Comparison of ENCODE assay signal across 22 cellular contexts in genomic region chr16:88713568-88714419, GRCh38. TPM values are rescaled to one million over a fixed set of nuclear protein-coding genes. Genes with fewer than 3 reads are reported as not detected.
DNase-seq lines count a peak whose midpoint lies in the region; ATAC-seq and TF ChIP-seq lines count a peak whose summit lies in the region.
"Had no signal": no experiment of that assay in that cellular context is flagged by ENCODE, and none has a peak within 500 bp of the region (broad histone marks: within the 10 kb centered on the region; RNA-seq: fewer than 3 reads in every experiment).

No MANE protein-coding gene starts in this region.

- peaks cover 20% of the 10 kb centered on the region for H3K4me1 Mint-ChIP-seq in activated T-cell treated with anti-CD3 and anti-CD28 coated beads, Interleukin-2, amount 50 U/mL, for 24 hours (ENCODE audit: low read depth)
- H3K4me1 Mint-ChIP-seq: activated CD4-positive, alpha-beta T cell treated with anti-CD3 and anti-CD28 coated beads, Interleukin-2, amount 10 ng/mL, durations not matched to agents 7 days and 5 days had no signal

- intact Hi-C loops in stomach (cut with DNase I; ENCODE audit: low total_unique reads), result no loop called here

- TF ChIP-seq POLR2A in stomach (IDR thresholded peaks at IDR 0.05), result no peak

- H3K4me3 ChIP-seq in stomach, result no peak overlapping the region
- H3K4me3 ChIP-seq: dorsolateral prefrontal cortex, esophagus muscularis mucosa had no signal

- H3K4me3 Mint-ChIP-seq in activated T-cell treated with anti-CD3 and anti-CD28 coated beads, Interleukin-2, amount 50 U/mL, for 24 hours, result no peak overlapping the region
- H3K4me3 Mint-ChIP-seq: activated CD4-positive, alpha-beta T cell treated with anti-CD3 and anti-CD28 coated beads, Interleukin-2, amount 10 ng/mL, durations not matched to agents 7 days and 5 days; activated naive CD8-positive, alpha-beta T cell; CD8-positive, alpha-beta T cell had no signal

- no peaks in the 10 kb centered on the region for H3K9me3 Mint-ChIP-seq in activated T-cell treated with anti-CD3 and anti-CD28 coated beads, Interleukin-2, amount 50 U/mL, for 24 hours
- H3K9me3 Mint-ChIP-seq: activated CD4-positive, alpha-beta T cell treated with anti-CD3 and anti-CD28 coated beads, Interleukin-2, amount 10 ng/mL, durations not matched to agents 7 days and 5 days; CD8-positive, alpha-beta T cell had no signal

- no peak for DNase-seq in activated T-cell treated with anti-CD3 and anti-CD28 coated beads, Interleukin-2, amount 50 U/mL, for 24 hours
- no peak for DNase-seq in activated T-cell treated with anti-CD3 and anti-CD28 coated beads, Interleukin-2, amount 50 U/mL, for 1 hour
- DNase-seq in RKO (ENCODE audit: low spot score) (peak; percentile 42), foreskin keratinocyte (no peak), stomach (peak; percentile 40)
- DNase-seq in stimulated activated CD4-positive, alpha-beta T cell treated with anti-CD3 and anti-CD28 coated beads, Interleukin-15, amount 100 ng/mL, for 24 hours, result no peak
- DNase-seq: activated CD4-positive, alpha-beta T cell treated with anti-CD3 and anti-CD28 coated beads, Interleukin-2, amount 10 ng/mL, durations not matched to agents 7 days and 5 days; activated T-cell treated with anti-CD3 and anti-CD28 coated beads for 4 hours; CD8-positive, alpha-beta T cell; dorsolateral prefrontal cortex; Kasumi-1; NCI-H1436; NCI-H2227 treated with DMSO at 0.1 percent for 48 hours; small intestine; T1000 had no signal

- H3K36me3 ChIP-seq in stomach, result peaks cover 42 to 67% (median 60%) of the 10 kb centered on the region in 4 donors

- WGBS in stomach, 5 donors, result 82 to 86% (median 83%) methylated on average over 21 to 30 of the region's 30 CpGs

- peak; percentile 42 for ATAC-seq in foreskin keratinocyte
- ATAC-seq in GM21737 (IDR thresholded peaks at IDR 0.05; ENCODE audit: unreplicated experiment), result no peak
- no peak for ATAC-seq in HG03520 (IDR thresholded peaks at IDR 0.05; ENCODE audit: unreplicated experiment)
- ATAC-seq: CD8-positive, alpha-beta T cell had no signal

- no peaks in the 10 kb centered on the region for H3K27me3 Mint-ChIP-seq in activated T-cell treated with anti-CD3 and anti-CD28 coated beads, Interleukin-2, amount 50 U/mL, for 24 hours
- H3K27me3 Mint-ChIP-seq: activated CD4-positive, alpha-beta T cell treated with anti-CD3 and anti-CD28 coated beads, Interleukin-2, amount 10 ng/mL, durations not matched to agents 7 days and 5 days; activated naive CD8-positive, alpha-beta T cell had no signal

- no peaks in the 10 kb centered on the region for H3K9me3 ChIP-seq in stomach
- H3K9me3 ChIP-seq: esophagus muscularis mucosa had no signal

- peaks cover 84% of the 10 kb centered on the region for H3K36me3 Mint-ChIP-seq in activated T-cell treated with anti-CD3 and anti-CD28 coated beads, Interleukin-2, amount 50 U/mL, for 24 hours (ENCODE audit: low read depth)
- H3K36me3 Mint-ChIP-seq: activated naive CD8-positive, alpha-beta T cell had no signal

- H3K27ac ChIP-seq in foreskin keratinocyte (no peak overlapping the region), stomach (no peak overlapping the region)
- H3K27ac ChIP-seq: dorsolateral prefrontal cortex, esophagus muscularis mucosa, parathyroid adenoma had no signal

- H3K27me3 ChIP-seq in foreskin keratinocyte (no peaks in the 10 kb centered on the region), stomach (no peaks in the 10 kb centered on the region)
- H3K27me3 ChIP-seq: dorsolateral prefrontal cortex, esophagus muscularis mucosa had no signal

- peak overlapping the region; percentile 61 for H3K27ac Mint-ChIP-seq in activated T-cell treated with anti-CD3 and anti-CD28 coated beads, Interleukin-2, amount 50 U/mL, for 24 hours
- H3K27ac Mint-ChIP-seq: activated CD4-positive, alpha-beta T cell treated with anti-CD3 and anti-CD28 coated beads, Interleukin-2, amount 10 ng/mL, durations not matched to agents 7 days and 5 days; activated naive CD8-positive, alpha-beta T cell; CD8-positive, alpha-beta T cell had no signal

- no peak for TF ChIP-seq EP300 in stomach (IDR thresholded peaks at IDR 0.05)

- H3K4me1 ChIP-seq in foreskin keratinocyte, result no peaks in the 10 kb centered on the region
- H3K4me1 ChIP-seq in stomach, result peaks cover 0 to 9% (median under 1%) of the 10 kb centered on the region in 4 donors
- H3K4me1 ChIP-seq: parathyroid adenoma had no signal

- no peak for TF ChIP-seq CTCF in foreskin keratinocyte (conservative IDR thresholded peaks at IDR 0.05)
- TF ChIP-seq CTCF in stomach (IDR thresholded peaks at IDR 0.05), result no peak

RNA-seq across cellular contexts. Expression of gene CTU2, which starts 7.5 kb away (rescaled TPM):
- total RNA-seq in foreskin keratinocyte, result 16.6 and 26.3 TPM in 2 replicates
- polyA plus RNA-seq in foreskin keratinocyte, result 23.3 and 26.3 TPM in 2 replicates
- 10 to 100 TPM in 3 of 5 donors, 1 to 10 TPM in 2; 1.8 to 53.3 (median 11.2) TPM for total RNA-seq in stomach
- polyA plus RNA-seq in stomach, result 10 to 100 TPM; 13.4 to 21.6 (median 16.1) TPM

RNA-seq across cellular contexts. Expression of gene RNF166, which starts 7.6 kb away (rescaled TPM):
- 7.6 and 7.8 TPM in 2 replicates for total RNA-seq in foreskin keratinocyte
- 7.8 and 8.1 TPM in 2 replicates for polyA plus RNA-seq in foreskin keratinocyte
- total RNA-seq in stomach, result 10 to 100 TPM in 4 of 5 donors, 1 to 10 TPM in 1; 8.8 to 31.9 (median 14.6) TPM
- 10 to 100 TPM; 11.5 to 20.6 (median 13.1) TPM for polyA plus RNA-seq in stomach

RNA-seq across cellular contexts. Expression of gene SNAI3, which starts 27.5 kb away (rescaled TPM):
- not detected in 2 replicates for total RNA-seq in foreskin keratinocyte
- 0.06 and 0.09 TPM in 2 replicates for polyA plus RNA-seq in foreskin keratinocyte
- total RNA-seq in stomach, result 1 to 10 TPM in 1 of 5 donors, under 1 TPM in 1, not detected in 3; 0.55 to 2.6 TPM
- polyA plus RNA-seq in stomach, result 1 to 10 TPM; 1.0 to 4.2 (median 1.5) TPM
- total RNA-seq: A673, SK-MEL-5 had no signal

RNA-seq across cellular contexts. Expression of gene MVD, which starts 50.9 kb away (rescaled TPM):
- total RNA-seq in foreskin keratinocyte (240 and 305 TPM in 2 replicates), stomach (100 to 1,000 TPM in 1 of 5 donors, 10 to 100 TPM in 3, 1 to 10 TPM in 1; 7.1 to 302 (median 32.6) TPM)
- polyA plus RNA-seq in foreskin keratinocyte (317 and 391 TPM in 2 replicates), stomach (10 to 100 TPM; 56.8 to 73.7 (median 58.8) TPM)

Comparison
In these comparisons a context has a peak if more than half of its experiments do, and no peak if none do; other contexts are left out.
1. DNase-seq: peak in RKO (single experiment) and stomach (single experiment); none in activated T-cell treated with anti-CD3 and anti-CD28 coated beads, Interleukin-2, amount 50 U/mL, for 24 hours (single experiment), activated T-cell treated with anti-CD3 and anti-CD28 coated beads, Interleukin-2, amount 50 U/mL, for 1 hour (single experiment), foreskin keratinocyte (0 of 2) and stimulated activated CD4-positive, alpha-beta T cell treated with anti-CD3 and anti-CD28 coated beads, Interleukin-15, amount 100 ng/mL, for 24 hours (single experiment).